In the genomic region with DNA sequence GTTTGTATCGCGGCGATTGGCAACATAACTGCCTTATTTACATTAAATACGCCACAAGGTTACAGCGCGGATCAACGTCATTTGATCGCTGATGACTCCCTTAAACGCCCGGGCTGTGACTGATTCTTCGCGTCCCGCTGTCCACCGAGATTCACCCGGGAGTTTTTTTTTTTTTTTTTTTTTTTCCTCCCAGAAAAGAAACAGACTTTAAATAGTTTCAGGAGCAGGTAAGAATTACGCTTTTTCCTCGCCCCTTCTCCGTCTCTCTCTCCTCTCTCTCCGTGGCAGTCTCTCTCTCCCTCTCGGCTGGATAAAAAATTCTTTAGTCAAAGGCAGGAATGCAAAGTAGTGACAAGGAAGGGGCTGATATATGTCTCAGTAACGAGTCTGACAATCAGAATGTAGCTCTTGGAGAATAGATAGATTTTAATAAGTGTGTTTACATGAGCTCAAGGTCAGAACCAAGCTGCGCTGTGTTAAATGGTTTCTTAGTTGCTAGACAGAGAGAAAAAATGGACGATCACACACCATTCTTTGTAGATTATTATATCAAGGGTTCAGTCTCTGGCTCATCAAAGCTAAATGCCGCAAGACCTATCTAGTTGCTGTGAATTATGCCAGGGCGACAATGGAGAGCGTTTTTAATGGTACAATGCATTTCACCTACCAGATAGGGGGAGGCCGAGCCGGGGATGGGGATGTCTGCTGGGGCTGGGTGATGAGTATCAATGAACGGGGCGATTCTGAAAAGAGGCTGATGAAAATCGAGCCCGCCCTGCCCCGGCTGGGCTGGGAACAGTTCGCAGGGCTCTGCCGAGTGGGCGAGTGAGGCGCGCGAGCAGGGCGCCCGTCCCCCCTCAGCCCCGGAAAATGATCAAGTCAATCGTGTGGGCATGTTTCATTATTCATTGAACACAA, we compare ENCODE assay signal across 8 cellular contexts.
DNase-seq lines count a peak whose midpoint lies in the region; ATAC-seq and TF ChIP-seq lines count a peak whose summit lies in the region.

No MANE protein-coding gene starts in this region.

- peak overlapping the region in 2 of 3 donors; percentile 25 to 59 for H3K4me3 ChIP-seq in thyroid gland (replicated peaks in 1 of 3)
- no peak overlapping the region for H3K4me3 ChIP-seq in uterus

- H3K9me3 ChIP-seq in thyroid gland: no peaks in the 10 kb centered on the region
- H3K9me3 ChIP-seq in uterus: no peaks in the 10 kb centered on the region

- DNase-seq in activated naive CD4-positive, alpha-beta T cell treated with anti-CD3 and anti-CD28 coated beads for 36 hours: peak; percentile 14
- DNase-seq in activated naive CD4-positive, alpha-beta T cell treated with anti-CD3 and anti-CD28 coated beads, Interleukin-2, amount 50 U/mL, for 16 hours: no peak
- DNase-seq in activated T-helper 1 cell treated with anti-CD3 and anti-CD28 coated beads, Interleukin-12 subunit alpha, Interleukin-12 subunit beta, Interleukin-2, Interleukin-4 antibody, amounts not matched to agents 30 ng/mL and 10 ng/mL and 1 ng/mL, durations not matched to agents 14 hours and 24 hours and 36 hours (ENCODE audit: low spot score): no peak
- DNase-seq in left kidney (ENCODE audit: low read depth, low spot score) (peak; percentile 64), thyroid gland (peak; percentile 14 to 18), uterus (no peak)

- CTCF ChIA-PET in activated naive CD4-positive, alpha-beta T cell treated with anti-CD3 and anti-CD28 coated beads for 36 hours (lab: Charles Lee): no interaction called here

- H3K9me3 Mint-ChIP-seq in activated naive CD4-positive, alpha-beta T cell treated with anti-CD3 and anti-CD28 coated beads for 36 hours: no peaks in the 10 kb centered on the region
- peaks cover 4% of the 10 kb centered on the region for H3K9me3 Mint-ChIP-seq in activated T-helper 1 cell treated with anti-CD3 and anti-CD28 coated beads, Interleukin-12 subunit alpha, Interleukin-12 subunit beta, Interleukin-2, Interleukin-4 antibody, amounts not matched to agents 30 ng/mL and 10 ng/mL and 1 ng/mL, durations not matched to agents 14 hours and 24 hours and 36 hours

- ATAC-seq in HG03135 (IDR thresholded peaks at IDR 0.05; ENCODE audit: unreplicated experiment): no peak
- no peak for ATAC-seq in GM21360 (IDR thresholded peaks at IDR 0.05; ENCODE audit: unreplicated experiment)

- H3K4me1 Mint-ChIP-seq in activated naive CD4-positive, alpha-beta T cell treated with anti-CD3 and anti-CD28 coated beads for 36 hours (ENCODE audit: low read depth): peaks cover 37% of the 10 kb centered on the region
- peaks cover 20% of the 10 kb centered on the region for H3K4me1 Mint-ChIP-seq in activated T-helper 1 cell treated with anti-CD3 and anti-CD28 coated beads, Interleukin-12 subunit alpha, Interleukin-12 subunit beta, Interleukin-2, Interleukin-4 antibody, amounts not matched to agents 30 ng/mL and 10 ng/mL and 1 ng/mL, durations not matched to agents 14 hours and 24 hours and 36 hours (ENCODE audit: low read depth)

- H3K36me3 Mint-ChIP-seq in activated naive CD4-positive, alpha-beta T cell treated with anti-CD3 and anti-CD28 coated beads for 36 hours (ENCODE audit: low read depth): peaks cover 2% of the 10 kb centered on the region
- peaks cover 7% of the 10 kb centered on the region for H3K36me3 Mint-ChIP-seq in activated T-helper 1 cell treated with anti-CD3 and anti-CD28 coated beads, Interleukin-12 subunit alpha, Interleukin-12 subunit beta, Interleukin-2, Interleukin-4 antibody, amounts not matched to agents 30 ng/mL and 10 ng/mL and 1 ng/mL, durations not matched to agents 14 hours and 24 hours and 36 hours (ENCODE audit: low read depth)

- TF ChIP-seq CTCF in thyroid gland (IDR thresholded peaks at IDR 0.05): peak in 1 of 6 experiments; percentile 27
- no peak for TF ChIP-seq CTCF in uterus (IDR thresholded peaks at IDR 0.05)

- TF ChIP-seq POLR2A in thyroid gland (IDR thresholded peaks at IDR 0.05) (no peak), uterus (IDR thresholded peaks at IDR 0.05) (no peak)

- H3K27ac ChIP-seq in thyroid gland (no peak overlapping the region), uterus (no peak overlapping the region)

- peak overlapping the region; percentile 38 for H3K4me3 Mint-ChIP-seq in activated naive CD4-positive, alpha-beta T cell treated with anti-CD3 and anti-CD28 coated beads for 36 hours
- H3K4me3 Mint-ChIP-seq in activated T-helper 1 cell treated with anti-CD3 and anti-CD28 coated beads, Interleukin-12 subunit alpha, Interleukin-12 subunit beta, Interleukin-2, Interleukin-4 antibody, amounts not matched to agents 30 ng/mL and 10 ng/mL and 1 ng/mL, durations not matched to agents 14 hours and 24 hours and 36 hours: peak overlapping the region; percentile 62

- H3K4me1 ChIP-seq in thyroid gland: peaks cover 8 to 27% of the 10 kb centered on the region in 2 donors
- peaks cover 0 to 26% of the 10 kb centered on the region in 2 donors for H3K4me1 ChIP-seq in uterus

- intact Hi-C loops in activated naive CD4-positive, alpha-beta T cell treated with anti-CD3 and anti-CD28 coated beads for 36 hours (cut with micrococcal nuclease): loop anchor here (2.0 to 10.0 kb wide), 4 partner anchors 180 to 1132 kb away; partner anchors contain the start of gene C19orf12
- intact Hi-C loops in activated T-helper 1 cell treated with anti-CD3 and anti-CD28 coated beads, Interleukin-12 subunit alpha, Interleukin-12 subunit beta, Interleukin-2, Interleukin-4 antibody, amounts not matched to agents 30 ng/mL and 10 ng/mL and 1 ng/mL, durations not matched to agents 14 hours and 24 hours and 36 hours (cut with micrococcal nuclease): loop anchor here (5.0 to 10.0 kb wide), 4 partner anchors 150 to 2000 kb away; partner anchors contain the start of gene ZNF536
- intact Hi-C loops in thyroid gland (cut with DNase I) (loop anchor here (5.0 kb wide), 2 partner anchors 182 to 427 kb away; no protein-coding TSS in a partner anchor), uterus (cut with DNase I; ENCODE audit: low total_unique reads) (no loop called here)

- 5 to 8% methylated on average over 33 to 43 of the region's 43 CpGs for WGBS in thyroid gland, 2 donors

- H3K27me3 ChIP-seq in thyroid gland: no peaks in the 10 kb centered on the region
- H3K27me3 ChIP-seq in uterus: peaks cover 12 to 47% of the 10 kb centered on the region in 2 donors

- H3K36me3 ChIP-seq in thyroid gland (no peaks in the 10 kb centered on the region), uterus (no peaks in the 10 kb centered on the region)

- no peak overlapping the region for H3K27ac Mint-ChIP-seq in activated naive CD4-positive, alpha-beta T cell treated with anti-CD3 and anti-CD28 coated beads for 36 hours
- H3K27ac Mint-ChIP-seq in activated T-helper 1 cell treated with anti-CD3 and anti-CD28 coated beads, Interleukin-12 subunit alpha, Interleukin-12 subunit beta, Interleukin-2, Interleukin-4 antibody, amounts not matched to agents 30 ng/mL and 10 ng/mL and 1 ng/mL, durations not matched to agents 14 hours and 24 hours and 36 hours: peak overlapping the region; percentile 78

- peaks cover 58% of the 10 kb centered on the region for H3K27me3 Mint-ChIP-seq in activated naive CD4-positive, alpha-beta T cell treated with anti-CD3 and anti-CD28 coated beads for 36 hours (ENCODE audit: low read depth)
- H3K27me3 Mint-ChIP-seq in activated T-helper 1 cell treated with anti-CD3 and anti-CD28 coated beads, Interleukin-12 subunit alpha, Interleukin-12 subunit beta, Interleukin-2, Interleukin-4 antibody, amounts not matched to agents 30 ng/mL and 10 ng/mL and 1 ng/mL, durations not matched to agents 14 hours and 24 hours and 36 hours (ENCODE audit: insufficient read depth): peaks cover 66% of the 10 kb centered on the region

Comparison
In these comparisons a context has a peak if more than half of its experiments do, and no peak if none do; other contexts are left out.
1. DNase-seq: peak in activated naive CD4-positive, alpha-beta T cell treated with anti-CD3 and anti-CD28 coated beads for 36 hours (single experiment), left kidney (single experiment) and thyroid gland (2 of 2); none in activated naive CD4-positive, alpha-beta T cell treated with anti-CD3 and anti-CD28 coated beads, Interleukin-2, amount 50 U/mL, for 16 hours (single experiment), activated T-helper 1 cell treated with anti-CD3 and anti-CD28 coated beads, Interleukin-12 subunit alpha, Interleukin-12 subunit beta, Interleukin-2, Interleukin-4 antibody, amounts not matched to agents 30 ng/mL and 10 ng/mL and 1 ng/mL, durations not matched to agents 14 hours and 24 hours and 36 hours (single experiment) and uterus (0 of 2).
2. H3K4me3 ChIP-seq: peak in thyroid gland (2 of 3); none in uterus (0 of 2).